27 cellular contexts compared by ENCODE assay signal in the genomic region with DNA sequence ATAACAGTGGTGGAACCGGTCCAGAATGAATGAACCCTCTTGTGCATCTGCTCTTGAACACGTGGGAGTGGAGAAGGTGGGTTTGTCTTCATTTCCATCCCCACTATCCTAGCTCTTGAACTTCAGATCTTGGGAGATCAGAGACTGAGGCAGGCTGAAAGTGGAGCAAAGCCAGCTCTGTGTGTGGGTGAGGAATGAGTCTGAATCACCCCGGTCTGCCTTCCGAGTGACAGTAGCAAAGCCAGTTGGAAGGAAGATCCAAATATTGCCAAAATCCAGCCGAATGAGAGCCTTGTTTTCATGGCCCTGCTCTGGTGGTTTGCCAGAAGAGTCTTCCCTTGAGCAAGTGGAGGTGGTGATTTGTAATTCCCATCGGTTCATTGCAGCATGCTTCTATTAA. TPM values are rescaled to one million over a fixed set of nuclear protein-coding genes. Genes with fewer than 3 reads are reported as not detected.
"Had no signal": no experiment of that assay in that cellular context is flagged by ENCODE, and none has a peak within 500 bp of the region (broad histone marks: within the 10 kb centered on the region; RNA-seq: fewer than 3 reads in every experiment).

No MANE protein-coding gene starts in this region.

- DNase-seq: activated CD4-positive, alpha-beta T cell treated with anti-CD3 and anti-CD28 coated beads for 48 hours; activated CD4-positive, alpha-beta T cell treated with anti-CD3 and anti-CD28 coated beads, Interleukin-2, amount 50 U/mL, for 48 hours; activated CD8-positive, alpha-beta memory T cell treated with anti-CD3 and anti-CD28 coated beads for 24 hours; activated effector memory CD4-positive, alpha-beta T cell treated with Interleukin-2 at 50 U/mL for 16 hours; activated naive CD4-positive, alpha-beta T cell treated with Interleukin-2 at 50 U/mL for 16 hours; aorta; cerebellar nuclear complex; colonic mucosa; effector memory CD8-positive, alpha-beta T cell; kidney; left colon; midbrain; naive thymus-derived CD8-positive, alpha-beta T cell; stimulated activated CD4-positive, alpha-beta T cell treated with anti-CD3 and anti-CD28 coated beads, Interleukin-15, amount 100 ng/mL, for 24 hours; stimulated activated CD4-positive, alpha-beta T cell treated with anti-CD3 and anti-CD28 coated beads, Interleukin-2, amount 100 ng/mL, for 24 hours; stimulated activated naive B cell treated with anti-CD40 and anti-IgM and Interleukin-4, amounts not matched to agents 10 μg/mL and 1 μg/mL and 100 μg/mL, for 72 hours; stomach; T-helper 9 cell; WERI-Rb-1 had no signal

- H3K4me1 ChIP-seq: colonic mucosa, parathyroid adenoma, right atrium auricular region, stomach, tibial nerve had no signal

- H3K27me3 ChIP-seq: colonic mucosa, right atrium auricular region had no signal

- ATAC-seq: activated CD4-positive, CD25-positive, alpha-beta regulatory T cell treated with anti-CD3 and anti-CD28 coated beads, Interleukin-2, amount 50 U/mL, for 24 hours; effector memory CD8-positive, alpha-beta T cell; left colon; naive thymus-derived CD8-positive, alpha-beta T cell; stimulated activated naive B cell treated with anti-CD40 and anti-IgM and Interleukin-4, amounts not matched to agents 10 μg/mL and 1 μg/mL and 100 μg/mL, for 72 hours had no signal

- H2AFZ ChIP-seq: hepatocyte, parathyroid adenoma had no signal

- H3K4me2 ChIP-seq: hepatocyte had no signal

- H3K4me3 ChIP-seq: cardiac muscle cell, colonic mucosa, hepatocyte, right atrium auricular region, stomach, tibial nerve had no signal

- H3K36me3 ChIP-seq: cardiac muscle cell, colonic mucosa, right atrium auricular region, stomach, tibial nerve, WERI-Rb-1 had no signal

- H3K79me2 ChIP-seq: hepatocyte, parathyroid adenoma had no signal

- H3K9ac ChIP-seq: parathyroid adenoma had no signal

- H3K9me3 ChIP-seq: colonic mucosa, right atrium auricular region, stomach, tibial nerve had no signal

- H3K27ac ChIP-seq: cardiac muscle cell, colonic mucosa, hepatocyte, parathyroid adenoma, right atrium auricular region, stomach, tibial nerve, WERI-Rb-1 had no signal

RNA-seq across cellular contexts. Expression of a gene that starts 29.0 kb away (rescaled TPM):
- total RNA-seq: cardiac muscle cell; endothelial cell of umbilical vein; naive thymus-derived CD8-positive, alpha-beta T cell; ureter had no signal
